In the genomic region with DNA sequence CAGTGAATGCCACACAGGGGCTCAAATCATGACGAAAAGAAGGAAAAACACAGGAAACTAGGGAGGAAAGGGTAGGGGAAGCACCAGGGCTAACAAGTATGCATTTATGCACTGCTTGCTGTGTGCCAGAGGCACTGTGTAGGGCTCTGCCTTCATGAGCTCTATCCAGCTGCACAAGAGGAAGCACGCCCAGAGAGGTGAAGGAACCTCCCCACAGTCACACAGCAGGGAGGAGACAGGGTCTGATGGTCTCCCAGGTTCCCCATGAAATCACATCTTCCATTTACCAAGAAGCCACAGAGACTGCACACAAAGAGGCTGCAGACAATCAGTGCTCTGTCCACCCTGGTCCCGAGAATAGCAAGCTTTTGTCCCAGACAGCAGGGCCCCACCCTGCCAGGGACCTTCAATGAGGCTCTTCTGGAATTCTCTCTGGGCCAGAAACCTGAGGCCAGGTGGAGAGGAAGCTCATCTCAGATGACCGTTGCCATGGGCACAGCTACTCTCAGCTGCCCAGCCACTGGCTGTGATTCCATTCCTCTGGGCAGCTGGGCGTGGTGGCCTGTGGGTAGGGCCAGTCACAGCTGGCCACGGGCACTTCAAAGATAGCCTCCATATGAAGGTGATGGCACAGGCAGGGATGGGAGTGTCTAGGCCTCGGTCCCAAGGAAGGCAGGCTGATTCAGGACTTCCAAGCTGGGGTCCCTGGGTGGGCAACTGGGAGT, we compare ENCODE assay signal across 14 cellular contexts. TPM values are rescaled to one million over a fixed set of nuclear protein-coding genes. Genes with fewer than 3 reads are reported as not detected.
DNase-seq lines count a peak whose midpoint lies in the region; ATAC-seq and TF ChIP-seq lines count a peak whose summit lies in the region.
"Had no signal": no experiment of that assay in that cellular context is flagged by ENCODE, and none has a peak within 500 bp of the region (broad histone marks: within the 10 kb centered on the region; RNA-seq: fewer than 3 reads in every experiment).

No MANE protein-coding gene starts in this region.

- H3K27me3 ChIP-seq in HCT116 (ENCODE audit: insufficient read depth, low read length) (no peaks in the 10 kb centered on the region), thyroid gland (no peaks in the 10 kb centered on the region)
- H3K27me3 ChIP-seq: heart right ventricle had no signal

- no peaks in the 10 kb centered on the region for H3K79me2 ChIP-seq in HCT116 (ENCODE audit: insufficient read depth, low read length)

- POLR2A ChIA-PET in HCT116 (lab: Charles Lee) (no interaction called here), T-cell (lab: Charles Lee) (no interaction called here)

- no peak for TF ChIP-seq RAD21 in HCT116 (IDR thresholded peaks at IDR 0.05; ENCODE audit: low read depth)

- H3K4me3 Mint-ChIP-seq in endothelial cell (ENCODE audit: unreplicated experiment): peak overlapping the region; percentile 56
- no peak overlapping the region for H3K4me3 Mint-ChIP-seq in T-cell
- H3K4me3 Mint-ChIP-seq in stimulated activated naive B cell treated with anti-CD40 and anti-IgM and Interleukin-4, amounts not matched to agents 10 μg/mL and 1 μg/mL and 100 μg/mL, for 72 hours: no peak overlapping the region
- H3K4me3 Mint-ChIP-seq: mesothelial cell of epicardium had no signal

- H4K20me1 ChIP-seq in HCT116 (ENCODE audit: insufficient read depth): no peaks in the 10 kb centered on the region

- intact Hi-C loops in HCT116 (cut with micrococcal nuclease) (no loop called here), thyroid gland (cut with DNase I) (no loop called here)

- H3K36me3 ChIP-seq in HCT116 (ENCODE audit: control insufficient read depth in 1 of 2, insufficient read depth in 2 of 2, low read length in 2 of 2) (no peaks in the 10 kb centered on the region), thyroid gland (no peaks in the 10 kb centered on the region)
- H3K36me3 ChIP-seq: heart right ventricle had no signal

- H3K4me1 ChIP-seq in HCT116 (ENCODE audit: control insufficient read depth in 1 of 2, insufficient read depth in 2 of 2, low read length in 2 of 2): peaks cover 14 to 48% of the 10 kb centered on the region in 2 experiments; a peak in 3 of 4 replicates
- H3K4me1 ChIP-seq in thyroid gland: peaks cover 3 to 11% of the 10 kb centered on the region in 2 donors

- TF ChIP-seq CTCF in HCT116 (IDR thresholded peaks at IDR 0.05 in 2 of 3, conservative IDR thresholded peaks at IDR 0.05 in 1 of 3; ENCODE audit: borderline replicate concordance in 1 of 3, insufficient read depth in 1 of 3, low read depth in 2 of 3, low read length in 2 of 3) (no peak), endothelial cell (IDR thresholded peaks at IDR 0.05; ENCODE audit: unreplicated experiment) (no peak), thyroid gland (IDR thresholded peaks at IDR 0.05) (no peak)

- H3K9ac ChIP-seq in HCT116 (ENCODE audit: low read length): no peak overlapping the region

- H3K9me2 ChIP-seq in HCT116 (ENCODE audit: insufficient read depth): no peaks in the 10 kb centered on the region

- peaks cover 13% of the 10 kb centered on the region for H3K4me1 Mint-ChIP-seq in endothelial cell (ENCODE audit: unreplicated experiment)
- peaks cover 0 to 4% (median 0%) of the 10 kb centered on the region in 3 donors for H3K4me1 Mint-ChIP-seq in T-cell
- peaks cover 5 to 12% of the 10 kb centered on the region in 2 donors for H3K4me1 Mint-ChIP-seq in stimulated activated naive B cell treated with anti-CD40 and anti-IgM and Interleukin-4, amounts not matched to agents 10 μg/mL and 1 μg/mL and 100 μg/mL, for 72 hours
- H3K4me1 Mint-ChIP-seq: mesothelial cell of epicardium had no signal

- H3K36me3 Mint-ChIP-seq in endothelial cell (ENCODE audit: low read depth, unreplicated experiment) (no peaks in the 10 kb centered on the region), T-cell (no peaks in the 10 kb centered on the region)
- no peaks in the 10 kb centered on the region for H3K36me3 Mint-ChIP-seq in stimulated activated naive B cell treated with anti-CD40 and anti-IgM and Interleukin-4, amounts not matched to agents 10 μg/mL and 1 μg/mL and 100 μg/mL, for 72 hours
- H3K36me3 Mint-ChIP-seq: mesothelial cell of epicardium had no signal

- no peak overlapping the region for H2AFZ ChIP-seq in HCT116 (ENCODE audit: low read depth, low read length, poor library complexity, severe bottlenecking)

- H3K9me3 ChIP-seq in HCT116 (ENCODE audit: control insufficient read depth in 1 of 2, insufficient read depth in 1 of 2, low read depth in 1 of 2, low read length in 2 of 2): no peaks in the 10 kb centered on the region
- H3K9me3 ChIP-seq in thyroid gland: no peaks in the 10 kb centered on the region
- H3K9me3 ChIP-seq: heart right ventricle had no signal

- ATAC-seq in HCT116 (peak; percentile 64), T-cell (replicated peaks in 1 of 4) (no peak), GM21619 (IDR thresholded peaks at IDR 0.05; ENCODE audit: unreplicated experiment) (no peak)
- no peak for ATAC-seq in stimulated activated naive B cell treated with anti-CD40 and anti-IgM and Interleukin-4, amounts not matched to agents 10 μg/mL and 1 μg/mL and 100 μg/mL, for 72 hours (replicated peaks)
- ATAC-seq: heart right ventricle, right cardiac atrium had no signal

- peak overlapping the region; percentile 54 for H3K4me2 ChIP-seq in HCT116 (ENCODE audit: low read length)

- H3K27me3 Mint-ChIP-seq in endothelial cell (ENCODE audit: unreplicated experiment) (peaks cover 3% of the 10 kb centered on the region), T-cell (no peaks in the 10 kb centered on the region)
- peaks cover 1 to 4% of the 10 kb centered on the region in 2 donors for H3K27me3 Mint-ChIP-seq in stimulated activated naive B cell treated with anti-CD40 and anti-IgM and Interleukin-4, amounts not matched to agents 10 μg/mL and 1 μg/mL and 100 μg/mL, for 72 hours

- no peaks in the 10 kb centered on the region for H3K9me3 Mint-ChIP-seq in endothelial cell (ENCODE audit: unreplicated experiment)
- H3K9me3 Mint-ChIP-seq in T-cell: no peaks in the 10 kb centered on the region
- no peaks in the 10 kb centered on the region for H3K9me3 Mint-ChIP-seq in stimulated activated naive B cell treated with anti-CD40 and anti-IgM and Interleukin-4, amounts not matched to agents 10 μg/mL and 1 μg/mL and 100 μg/mL, for 72 hours
- H3K9me3 Mint-ChIP-seq: mesothelial cell of epicardium had no signal

- H3K27ac ChIP-seq in HCT116 (ENCODE audit: low read depth, low read length) (no peak overlapping the region), thyroid gland (no peak overlapping the region)
- H3K27ac ChIP-seq: heart right ventricle had no signal

- DNase-seq in HCT116 (ENCODE audit: low read depth, low spot score): peak; percentile 60
- peak; percentile 32 for DNase-seq in NCI-H226
- no peak for DNase-seq in endothelial cell (ENCODE audit: low spot score)
- peak; percentile 57 to 67 for DNase-seq in thyroid gland
- DNase-seq in T-cell: no peak
- DNase-seq in stimulated activated naive B cell treated with anti-CD40 and anti-IgM and Interleukin-4, amounts not matched to agents 10 μg/mL and 1 μg/mL and 100 μg/mL, for 72 hours: no peak
- DNase-seq: activated T-cell treated with anti-CD3 and anti-CD28 coated beads for 4 hours; aorta; DND-41; effector memory CD4-positive, alpha-beta T cell; heart right ventricle; right cardiac atrium had no signal

- no peak overlapping the region for H3K4me3 ChIP-seq in HCT116 (replicated peaks in 1 of 2; ENCODE audit: low read depth in 1 of 2, low read length in 2 of 2)
- no peak overlapping the region for H3K4me3 ChIP-seq in thyroid gland (replicated peaks in 1 of 3)
- H3K4me3 ChIP-seq: heart right ventricle had no signal

- no TSS peak for BruUV-seq in HCT116 (replicated peaks; lab: Mats Ljungman, UMichigan)

- RAD21 ChIA-PET in HCT116 (lab: Charles Lee; ENCODE audit: low non-redundant PET in 1 of 2, low total read pairs in 2 of 2, uncharacterized antibody in 2 of 2, unreplicated experiment in 2 of 2): no interaction called here

- TF ChIP-seq POLR2A in HCT116 (IDR thresholded peaks at IDR 0.05; ENCODE audit: borderline replicate concordance, extremely low read depth, insufficient read depth, insufficient read length) (no peak), thyroid gland (IDR thresholded peaks at IDR 0.05) (no peak)

- CTCF ChIA-PET in HCT116 (lab: Charles Lee) (interaction anchor here (1.4 kb wide), 1 partner anchor 13 kb away, joined by 3 read pairs; no protein-coding TSS in a partner anchor), T-cell (lab: Charles Lee) (no interaction called here)

- H3K27ac Mint-ChIP-seq in endothelial cell (ENCODE audit: unreplicated experiment) (no peak overlapping the region), T-cell (no peak overlapping the region)
- no peak overlapping the region for H3K27ac Mint-ChIP-seq in stimulated activated naive B cell treated with anti-CD40 and anti-IgM and Interleukin-4, amounts not matched to agents 10 μg/mL and 1 μg/mL and 100 μg/mL, for 72 hours
- H3K27ac Mint-ChIP-seq: mesothelial cell of epicardium had no signal

- 39 to 47% methylated on average over 6 to 7 of the region's 7 CpGs for WGBS in thyroid gland, 2 donors

TF ChIP-seq in HCT116, 20 proteins besides CTCF, POLR2A, EP300 and RAD21 (continues in another document):
- peak; percentile 93 for TF ChIP-seq TCF7L2 (IDR thresholded peaks at IDR 0.05; ENCODE audit: borderline replicate concordance, extremely low read depth, insufficient read depth, insufficient read length)

RNA-seq across cellular contexts. Expression of a gene that starts 7.3 kb away (rescaled TPM):
- total RNA-seq in HCT116 (2021; ENCODE audit: unreplicated experiment) (0.54 TPM), endothelial cell (ENCODE audit: unreplicated experiment) (7.0 TPM), thyroid gland (1 to 10 TPM in 2 of 4 donors, under 1 TPM in 1, not detected in 1; 0.39 to 1.6 (median 1.3) TPM), T-cell (not detected)
- 0.30 and 0.36 TPM in 2 replicates for polyA plus RNA-seq in HCT116 (2012)

RNA-seq across cellular contexts. Expression of a gene that starts 39.8 kb away (rescaled TPM):
- total RNA-seq in HCT116 (2021; ENCODE audit: unreplicated experiment): 26.6 TPM
- polyA plus RNA-seq in HCT116 (2012): 32.5 and 54.4 TPM in 2 replicates
- 51.2 TPM for total RNA-seq in endothelial cell (ENCODE audit: unreplicated experiment)
- 10 to 100 TPM; 49.9 to 72.0 (median 60.2) TPM for total RNA-seq in thyroid gland
- total RNA-seq in T-cell: 10 to 100 TPM; 22.0 to 29.5 (median 23.8) TPM

RNA-seq across cellular contexts. Expression of a gene that starts 59.6 kb away (rescaled TPM):
- 17.3 TPM for total RNA-seq in HCT116 (2021; ENCODE audit: unreplicated experiment)
- polyA plus RNA-seq in HCT116 (2012): 10.2 and 12.3 TPM in 2 replicates
- total RNA-seq in endothelial cell (ENCODE audit: unreplicated experiment): 20.8 TPM
- 10 to 100 TPM; 16.4 to 25.8 (median 24.3) TPM for total RNA-seq in thyroid gland
- total RNA-seq in T-cell: 10 to 100 TPM; 25.9 to 41.5 (median 37.3) TPM

Comparison
In these comparisons a context has a peak if more than half of its experiments do, and no peak if none do; other contexts are left out.
1. DNase-seq: peak in HCT116 (single experiment), NCI-H226 (single experiment) and thyroid gland (2 of 2); none in endothelial cell (single experiment), T-cell (0 of 34) and stimulated activated naive B cell treated with anti-CD40 and anti-IgM and Interleukin-4, amounts not matched to agents 10 μg/mL and 1 μg/mL and 100 μg/mL, for 72 hours (single experiment).